ENCODE assay signal across 1 cellular context in the genomic region with DNA sequence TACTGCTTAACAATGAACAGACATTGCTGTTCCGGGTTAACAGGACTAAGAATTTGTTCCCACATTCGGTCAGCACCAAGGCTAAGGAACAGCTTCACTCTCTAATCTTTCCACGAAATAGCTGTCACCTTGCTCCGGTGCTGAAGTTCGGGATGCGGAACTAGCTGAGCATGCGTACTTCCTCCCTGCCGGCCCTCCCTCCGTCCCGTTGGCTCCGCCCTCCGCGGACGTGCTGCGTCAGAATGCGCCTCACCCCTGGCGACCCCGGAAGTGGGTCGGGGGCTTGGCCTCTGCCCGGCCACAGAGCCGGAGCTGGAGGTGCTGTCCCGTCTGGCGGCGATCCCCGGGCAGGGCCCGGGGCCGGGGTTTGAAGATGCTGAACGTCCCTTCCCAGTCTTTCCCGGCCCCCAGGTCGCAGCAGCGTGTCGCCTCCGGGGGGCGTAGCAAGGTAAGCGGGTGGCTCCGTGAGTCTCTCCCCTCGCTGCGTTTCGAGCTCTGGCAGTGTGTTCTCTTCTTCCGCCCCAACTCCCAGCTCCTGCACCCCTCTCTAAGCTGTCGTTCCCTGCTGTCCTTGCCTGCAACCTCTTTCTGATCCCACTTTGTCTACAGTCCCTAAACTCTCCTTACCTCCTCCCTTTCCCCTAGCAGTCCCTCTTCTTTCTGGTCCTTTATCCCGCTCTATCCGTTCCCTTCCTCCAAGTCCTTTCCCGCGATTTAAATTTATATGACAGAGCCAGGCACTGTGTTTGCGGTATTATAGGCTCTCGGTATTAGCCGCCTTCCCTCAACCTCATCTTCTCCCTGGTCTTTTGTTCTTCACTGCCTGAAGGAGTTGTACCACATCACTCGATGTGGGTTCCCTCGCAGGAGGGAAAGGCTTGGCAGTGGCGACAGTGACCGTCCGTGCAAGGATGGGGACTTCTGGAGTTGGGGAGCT.
TF ChIP-seq lines count a peak whose summit lies in the region.

CYB5R4 (plus strand) TSS at position 280 of the 937 bp plus-strand sequence; CDS start at position 374, 94 bp downstream.

TF ChIP-seq in HepG2, 621 proteins besides CTCF, POLR2A, EP300 and RAD21 (continued from another document and continues in another):
- TF ChIP-seq MLXIP (CRISPR knock-in tag; IDR thresholded peaks at IDR 0.05; ENCODE audit: borderline replicate concordance): peak; percentile 86
- TF ChIP-seq SKIL (CRISPR knock-in tag; IDR thresholded peaks at IDR 0.05; ENCODE audit: borderline replicate concordance): no peak
- no peak; the same call in 1 of the 2 replicates for TF ChIP-seq CREM (IDR thresholded peaks at IDR 0.05)
- peak; percentile 58; the same call in 1 of the 2 replicates for TF ChIP-seq CREM (CRISPR knock-in tag; IDR thresholded peaks at IDR 0.05)
- TF ChIP-seq ZBTB14 (CRISPR knock-in tag; IDR thresholded peaks at IDR 0.05): peak; percentile 60; the same call in 1 of the 2 replicates
- no peak for TF ChIP-seq ZNF703 (CRISPR knock-in tag; IDR thresholded peaks at IDR 0.05; ENCODE audit: borderline replicate concordance)
- peak; percentile 92; the same call in 2 of the 3 replicates for TF ChIP-seq MXI1 (IDR thresholded peaks at IDR 0.05; ENCODE audit: borderline replicate concordance, low read depth, low read length)
- peak; percentile 57; the same call in 1 of the 2 replicates for TF ChIP-seq KDM5A (IDR thresholded peaks at IDR 0.05; ENCODE audit: borderline replicate concordance, low read length)
- peak; percentile 22 for TF ChIP-seq AGO2 (optimal IDR thresholded peaks at IDR 0.05; ENCODE audit: low read depth, low read length)
- TF ChIP-seq LRRFIP1 (CRISPR knock-in tag; conservative IDR thresholded peaks at IDR 0.05): peak; percentile 98
- TF ChIP-seq ZBTB43 (CRISPR knock-in tag; conservative IDR thresholded peaks at IDR 0.05): peak; percentile 96
- 0 out of 2 replicates have a peak, but pooled peaks have one; percentile 77 for TF ChIP-seq ZNF326 (CRISPR knock-in tag; IDR thresholded peaks at IDR 0.05; ENCODE audit: borderline replicate concordance)
- peak; percentile 62; the same call in 1 of the 2 replicates for TF ChIP-seq JUN (CRISPR knock-in tag; IDR thresholded peaks at IDR 0.05)
- TF ChIP-seq MLX (CRISPR knock-in tag; IDR thresholded peaks at IDR 0.05): peak; percentile 78
- TF ChIP-seq JDP2 (CRISPR knock-in tag; IDR thresholded peaks at IDR 0.05; ENCODE audit: borderline replicate concordance): peak; percentile 41; the same call in 1 of the 2 replicates
- peak; percentile 89 for TF ChIP-seq SALL2 (CRISPR knock-in tag; IDR thresholded peaks at IDR 0.05)
- no peak for TF ChIP-seq STAG1 (CRISPR knock-in tag; IDR thresholded peaks at IDR 0.05)
- peak; percentile 78 for TF ChIP-seq RFXAP (CRISPR knock-in tag; IDR thresholded peaks at IDR 0.05; ENCODE audit: borderline replicate concordance)
- TF ChIP-seq, protein P1, sequence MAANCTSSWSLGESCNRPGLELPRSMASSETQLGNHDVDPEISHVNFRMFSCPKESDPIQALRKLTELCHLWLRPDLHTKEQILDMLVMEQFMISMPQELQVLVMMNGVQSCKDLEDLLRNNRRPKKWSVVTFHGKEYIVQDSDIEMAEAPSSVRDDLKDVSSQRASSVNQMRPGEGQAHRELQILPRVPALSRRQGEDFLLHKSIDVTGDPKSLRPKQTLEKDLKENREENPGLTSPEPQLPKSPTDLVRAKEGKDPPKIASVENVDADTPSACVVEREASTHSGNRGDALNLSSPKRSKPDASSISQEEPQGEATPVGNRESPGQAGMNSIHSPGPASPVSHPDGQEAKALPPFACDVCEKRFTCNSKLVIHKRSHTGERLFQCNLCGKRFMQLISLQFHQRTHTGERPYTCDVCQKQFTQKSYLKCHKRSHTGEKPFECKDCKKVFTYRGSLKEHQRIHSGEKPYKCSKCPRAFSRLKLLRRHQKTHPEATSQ (CRISPR knock-in tag; IDR thresholded peaks at IDR 0.05; ENCODE audit: borderline replicate concordance): no peak; the same call in 1 of the 2 replicates
- TF ChIP-seq, protein P2, sequence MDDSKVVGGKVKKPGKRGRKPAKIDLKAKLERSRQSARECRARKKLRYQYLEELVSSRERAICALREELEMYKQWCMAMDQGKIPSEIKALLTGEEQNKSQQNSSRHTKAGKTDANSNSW (CRISPR knock-in tag; IDR thresholded peaks at IDR 0.05; ENCODE audit: borderline replicate concordance): peak; percentile 96; the same call in 1 of the 2 replicates
- TF ChIP-seq ZNF816 (CRISPR knock-in tag; IDR thresholded peaks at IDR 0.05; ENCODE audit: borderline replicate concordance): peak; percentile 91
- peak; percentile 81 for TF ChIP-seq TEAD3 (CRISPR knock-in tag; optimal IDR thresholded peaks at IDR 0.05; ENCODE audit: borderline replicate concordance)
- peak; percentile 96 for TF ChIP-seq THRA (CRISPR knock-in tag; IDR thresholded peaks at IDR 0.05; ENCODE audit: borderline replicate concordance)
- no peak for TF ChIP-seq GTF2F1 (IDR thresholded peaks at IDR 0.05; ENCODE audit: low read length)
- 0 out of 2 replicates have a peak, but pooled peaks have one; percentile 28 for TF ChIP-seq JUNB (CRISPR knock-in tag; IDR thresholded peaks at IDR 0.05; ENCODE audit: borderline replicate concordance)
- TF ChIP-seq MYC (CRISPR knock-in tag; IDR thresholded peaks at IDR 0.05; ENCODE audit: borderline replicate concordance): peak; percentile 52
- TF ChIP-seq ZNF713 (CRISPR knock-in tag; IDR thresholded peaks at IDR 0.05): no peak
- TF ChIP-seq, protein P3, sequence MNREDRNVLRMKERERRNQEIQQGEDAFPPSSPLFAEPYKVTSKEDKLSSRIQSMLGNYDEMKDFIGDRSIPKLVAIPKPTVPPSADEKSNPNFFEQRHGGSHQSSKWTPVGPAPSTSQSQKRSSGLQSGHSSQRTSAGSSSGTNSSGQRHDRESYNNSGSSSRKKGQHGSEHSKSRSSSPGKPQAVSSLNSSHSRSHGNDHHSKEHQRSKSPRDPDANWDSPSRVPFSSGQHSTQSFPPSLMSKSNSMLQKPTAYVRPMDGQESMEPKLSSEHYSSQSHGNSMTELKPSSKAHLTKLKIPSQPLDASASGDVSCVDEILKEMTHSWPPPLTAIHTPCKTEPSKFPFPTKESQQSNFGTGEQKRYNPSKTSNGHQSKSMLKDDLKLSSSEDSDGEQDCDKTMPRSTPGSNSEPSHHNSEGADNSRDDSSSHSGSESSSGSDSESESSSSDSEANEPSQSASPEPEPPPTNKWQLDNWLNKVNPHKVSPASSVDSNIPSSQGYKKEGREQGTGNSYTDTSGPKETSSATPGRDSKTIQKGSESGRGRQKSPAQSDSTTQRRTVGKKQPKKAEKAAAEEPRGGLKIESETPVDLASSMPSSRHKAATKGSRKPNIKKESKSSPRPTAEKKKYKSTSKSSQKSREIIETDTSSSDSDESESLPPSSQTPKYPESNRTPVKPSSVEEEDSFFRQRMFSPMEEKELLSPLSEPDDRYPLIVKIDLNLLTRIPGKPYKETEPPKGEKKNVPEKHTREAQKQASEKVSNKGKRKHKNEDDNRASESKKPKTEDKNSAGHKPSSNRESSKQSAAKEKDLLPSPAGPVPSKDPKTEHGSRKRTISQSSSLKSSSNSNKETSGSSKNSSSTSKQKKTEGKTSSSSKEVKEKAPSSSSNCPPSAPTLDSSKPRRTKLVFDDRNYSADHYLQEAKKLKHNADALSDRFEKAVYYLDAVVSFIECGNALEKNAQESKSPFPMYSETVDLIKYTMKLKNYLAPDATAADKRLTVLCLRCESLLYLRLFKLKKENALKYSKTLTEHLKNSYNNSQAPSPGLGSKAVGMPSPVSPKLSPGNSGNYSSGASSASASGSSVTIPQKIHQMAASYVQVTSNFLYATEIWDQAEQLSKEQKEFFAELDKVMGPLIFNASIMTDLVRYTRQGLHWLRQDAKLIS (CRISPR knock-in tag; IDR thresholded peaks at IDR 0.05): peak; percentile 94
- no peak for TF ChIP-seq ZNF432 (CRISPR knock-in tag; IDR thresholded peaks at IDR 0.05; ENCODE audit: borderline replicate concordance)
- TF ChIP-seq ZNF782 (CRISPR knock-in tag; IDR thresholded peaks at IDR 0.05; ENCODE audit: borderline replicate concordance): peak; percentile 48; the same call in 1 of the 2 replicates
- peak; percentile 98 for TF ChIP-seq ZNF124 (CRISPR knock-in tag; IDR thresholded peaks at IDR 0.05)
- 0 out of 2 replicates have a peak, but pooled peaks have one; percentile 60 for TF ChIP-seq NFE2L1 (CRISPR knock-in tag; IDR thresholded peaks at IDR 0.05; ENCODE audit: borderline replicate concordance)
- TF ChIP-seq ZBTB42 (CRISPR knock-in tag; IDR thresholded peaks at IDR 0.05): no peak
- peak; percentile 61; the same call in 1 of the 2 replicates for TF ChIP-seq GZF1 (CRISPR knock-in tag; IDR thresholded peaks at IDR 0.05)
- no peak for TF ChIP-seq ZNF672 (CRISPR knock-in tag; IDR thresholded peaks at IDR 0.05)
